In genomic region chr12:88834226-88834625, GRCh38 we compare ENCODE assay signal across 2 cellular contexts.
TF ChIP-seq lines count a peak whose summit lies in the region.

No MANE protein-coding gene starts in this region.

TF ChIP-seq in HCT116, 20 proteins besides CTCF, POLR2A, EP300 and RAD21 (continued from another document):
- TF ChIP-seq, protein P1, sequence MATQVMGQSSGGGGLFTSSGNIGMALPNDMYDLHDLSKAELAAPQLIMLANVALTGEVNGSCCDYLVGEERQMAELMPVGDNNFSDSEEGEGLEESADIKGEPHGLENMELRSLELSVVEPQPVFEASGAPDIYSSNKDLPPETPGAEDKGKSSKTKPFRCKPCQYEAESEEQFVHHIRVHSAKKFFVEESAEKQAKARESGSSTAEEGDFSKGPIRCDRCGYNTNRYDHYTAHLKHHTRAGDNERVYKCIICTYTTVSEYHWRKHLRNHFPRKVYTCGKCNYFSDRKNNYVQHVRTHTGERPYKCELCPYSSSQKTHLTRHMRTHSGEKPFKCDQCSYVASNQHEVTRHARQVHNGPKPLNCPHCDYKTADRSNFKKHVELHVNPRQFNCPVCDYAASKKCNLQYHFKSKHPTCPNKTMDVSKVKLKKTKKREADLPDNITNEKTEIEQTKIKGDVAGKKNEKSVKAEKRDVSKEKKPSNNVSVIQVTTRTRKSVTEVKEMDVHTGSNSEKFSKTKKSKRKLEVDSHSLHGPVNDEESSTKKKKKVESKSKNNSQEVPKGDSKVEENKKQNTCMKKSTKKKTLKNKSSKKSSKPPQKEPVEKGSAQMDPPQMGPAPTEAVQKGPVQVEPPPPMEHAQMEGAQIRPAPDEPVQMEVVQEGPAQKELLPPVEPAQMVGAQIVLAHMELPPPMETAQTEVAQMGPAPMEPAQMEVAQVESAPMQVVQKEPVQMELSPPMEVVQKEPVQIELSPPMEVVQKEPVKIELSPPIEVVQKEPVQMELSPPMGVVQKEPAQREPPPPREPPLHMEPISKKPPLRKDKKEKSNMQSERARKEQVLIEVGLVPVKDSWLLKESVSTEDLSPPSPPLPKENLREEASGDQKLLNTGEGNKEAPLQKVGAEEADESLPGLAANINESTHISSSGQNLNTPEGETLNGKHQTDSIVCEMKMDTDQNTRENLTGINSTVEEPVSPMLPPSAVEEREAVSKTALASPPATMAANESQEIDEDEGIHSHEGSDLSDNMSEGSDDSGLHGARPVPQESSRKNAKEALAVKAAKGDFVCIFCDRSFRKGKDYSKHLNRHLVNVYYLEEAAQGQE (IDR thresholded peaks at IDR 0.05; ENCODE audit: low read depth), result no peak
- TF ChIP-seq, protein P2, sequence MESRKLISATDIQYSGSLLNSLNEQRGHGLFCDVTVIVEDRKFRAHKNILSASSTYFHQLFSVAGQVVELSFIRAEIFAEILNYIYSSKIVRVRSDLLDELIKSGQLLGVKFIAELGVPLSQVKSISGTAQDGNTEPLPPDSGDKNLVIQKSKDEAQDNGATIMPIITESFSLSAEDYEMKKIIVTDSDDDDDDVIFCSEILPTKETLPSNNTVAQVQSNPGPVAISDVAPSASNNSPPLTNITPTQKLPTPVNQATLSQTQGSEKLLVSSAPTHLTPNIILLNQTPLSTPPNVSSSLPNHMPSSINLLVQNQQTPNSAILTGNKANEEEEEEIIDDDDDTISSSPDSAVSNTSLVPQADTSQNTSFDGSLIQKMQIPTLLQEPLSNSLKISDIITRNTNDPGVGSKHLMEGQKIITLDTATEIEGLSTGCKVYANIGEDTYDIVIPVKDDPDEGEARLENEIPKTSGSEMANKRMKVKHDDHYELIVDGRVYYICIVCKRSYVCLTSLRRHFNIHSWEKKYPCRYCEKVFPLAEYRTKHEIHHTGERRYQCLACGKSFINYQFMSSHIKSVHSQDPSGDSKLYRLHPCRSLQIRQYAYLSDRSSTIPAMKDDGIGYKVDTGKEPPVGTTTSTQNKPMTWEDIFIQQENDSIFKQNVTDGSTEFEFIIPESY (IDR thresholded peaks at IDR 0.05; ENCODE audit: extremely low read depth, insufficient replicate concordance, low read length), result no peak
- TF ChIP-seq POLR2AphosphoS5 (IDR thresholded peaks at IDR 0.05; ENCODE audit: low read depth, low read length) (no peak), EGR1 (IDR thresholded peaks at IDR 0.05; ENCODE audit: low read depth) (no peak), JUND (IDR thresholded peaks at IDR 0.05) (no peak), ZFX (IDR thresholded peaks at IDR 0.05) (no peak), ELF1 (IDR thresholded peaks at IDR 0.05; ENCODE audit: borderline replicate concordance, low read depth) (no peak), CBX3 (IDR thresholded peaks at IDR 0.05; ENCODE audit: low read depth) (no peak)

TF ChIP-seq in SK-N-SH treated with all-trans-retinoic acid at 6 μM for 48 hours, 23 proteins besides CTCF, POLR2A, EP300 and RAD21 (continued from another document):
- TF ChIP-seq, protein P3, sequence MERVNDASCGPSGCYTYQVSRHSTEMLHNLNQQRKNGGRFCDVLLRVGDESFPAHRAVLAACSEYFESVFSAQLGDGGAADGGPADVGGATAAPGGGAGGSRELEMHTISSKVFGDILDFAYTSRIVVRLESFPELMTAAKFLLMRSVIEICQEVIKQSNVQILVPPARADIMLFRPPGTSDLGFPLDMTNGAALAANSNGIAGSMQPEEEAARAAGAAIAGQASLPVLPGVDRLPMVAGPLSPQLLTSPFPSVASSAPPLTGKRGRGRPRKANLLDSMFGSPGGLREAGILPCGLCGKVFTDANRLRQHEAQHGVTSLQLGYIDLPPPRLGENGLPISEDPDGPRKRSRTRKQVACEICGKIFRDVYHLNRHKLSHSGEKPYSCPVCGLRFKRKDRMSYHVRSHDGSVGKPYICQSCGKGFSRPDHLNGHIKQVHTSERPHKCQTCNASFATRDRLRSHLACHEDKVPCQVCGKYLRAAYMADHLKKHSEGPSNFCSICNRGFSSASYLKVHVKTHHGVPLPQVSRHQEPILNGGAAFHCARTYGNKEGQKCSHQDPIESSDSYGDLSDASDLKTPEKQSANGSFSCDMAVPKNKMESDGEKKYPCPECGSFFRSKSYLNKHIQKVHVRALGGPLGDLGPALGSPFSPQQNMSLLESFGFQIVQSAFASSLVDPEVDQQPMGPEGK (CRISPR knock-in tag; IDR thresholded peaks at IDR 0.05; ENCODE audit: borderline replicate concordance), result no peak
- no peak for TF ChIP-seq TSHZ2 (CRISPR knock-in tag; IDR thresholded peaks at IDR 0.05)
- TF ChIP-seq, protein P4, sequence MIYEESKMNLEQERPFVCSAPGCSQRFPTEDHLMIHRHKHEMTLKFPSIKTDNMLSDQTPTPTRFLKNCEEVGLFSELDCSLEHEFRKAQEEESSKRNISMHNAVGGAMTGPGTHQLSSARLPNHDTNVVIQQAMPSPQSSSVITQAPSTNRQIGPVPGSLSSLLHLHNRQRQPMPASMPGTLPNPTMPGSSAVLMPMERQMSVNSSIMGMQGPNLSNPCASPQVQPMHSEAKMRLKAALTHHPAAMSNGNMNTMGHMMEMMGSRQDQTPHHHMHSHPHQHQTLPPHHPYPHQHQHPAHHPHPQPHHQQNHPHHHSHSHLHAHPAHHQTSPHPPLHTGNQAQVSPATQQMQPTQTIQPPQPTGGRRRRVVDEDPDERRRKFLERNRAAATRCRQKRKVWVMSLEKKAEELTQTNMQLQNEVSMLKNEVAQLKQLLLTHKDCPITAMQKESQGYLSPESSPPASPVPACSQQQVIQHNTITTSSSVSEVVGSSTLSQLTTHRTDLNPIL (CRISPR knock-in tag; IDR thresholded peaks at IDR 0.05; ENCODE audit: low read depth), result no peak
